8 cellular contexts compared by ENCODE assay signal in the genomic region with DNA sequence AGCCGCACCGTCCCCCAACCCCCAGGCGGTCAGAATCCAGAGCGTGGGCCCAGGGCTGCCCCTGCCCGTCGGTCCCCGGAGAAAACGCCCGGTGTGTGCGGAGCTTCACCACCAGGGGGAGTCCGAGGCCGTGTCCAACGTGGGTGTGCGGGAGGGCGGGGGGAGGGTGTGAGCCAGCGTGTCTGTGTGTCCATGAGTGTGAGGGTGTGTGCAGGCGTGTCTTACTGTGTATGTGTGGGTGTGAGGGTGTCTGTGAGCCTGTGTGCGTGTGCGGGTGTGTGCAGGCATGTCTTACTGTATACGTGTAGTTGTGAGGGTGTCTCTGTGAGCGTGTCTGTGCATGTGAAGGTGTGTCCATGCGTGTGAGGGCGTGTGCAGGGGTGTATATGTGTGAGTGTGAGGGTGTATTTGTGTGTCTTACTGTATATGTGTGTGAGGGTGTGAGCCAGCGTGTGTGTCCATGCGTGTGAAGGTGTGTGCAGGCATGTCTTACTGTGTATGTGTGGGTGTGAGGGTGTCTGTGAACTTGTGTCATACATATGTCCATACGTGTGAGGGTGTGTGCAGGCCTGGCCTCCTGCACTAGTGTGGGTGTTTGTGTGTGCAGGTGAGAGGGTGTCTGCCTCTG. TPM values are rescaled to one million over a fixed set of nuclear protein-coding genes. Genes with fewer than 3 reads are reported as not detected.
A peak's percentile ranks its signal among the peaks of the same experiment; 100 is the strongest.
DNase-seq lines count a peak whose midpoint lies in the region; ATAC-seq and TF ChIP-seq lines count a peak whose summit lies in the region.

No MANE protein-coding gene starts in this region.

- peak overlapping the region; percentile 67 for H3K27ac Mint-ChIP-seq in activated B cell treated with CpG ODN at 0.5 μM for 24 hours
- no peak overlapping the region for H3K27ac Mint-ChIP-seq in MCF 10A (ENCODE audit: low read depth, unreplicated experiment)
- H3K27ac Mint-ChIP-seq in immature natural killer cell, result peak overlapping the region in 3 of 6 donors; percentile 2 to 57 (median 35)

- H3K9me3 Mint-ChIP-seq in activated B cell treated with CpG ODN at 0.5 μM for 24 hours, result peaks cover 5% of the 10 kb centered on the region
- peaks cover 8% of the 10 kb centered on the region for H3K9me3 Mint-ChIP-seq in MCF 10A (ENCODE audit: unreplicated experiment)
- H3K9me3 Mint-ChIP-seq in immature natural killer cell, result no peaks in the 10 kb centered on the region

- peak; percentile 49 for ATAC-seq in activated B cell treated with CpG ODN at 0.5 μM for 24 hours (ENCODE audit: low read depth)

- H3K4me1 Mint-ChIP-seq in activated B cell treated with CpG ODN at 0.5 μM for 24 hours (peaks cover 42% of the 10 kb centered on the region), MCF 10A (ENCODE audit: insufficient read depth, unreplicated experiment) (peaks cover 19% of the 10 kb centered on the region), immature natural killer cell (peaks cover 7 to 9% of the 10 kb centered on the region in 2 donors)

- BruUV-seq in MCF 10A (replicated peaks; lab: Mats Ljungman, UMichigan), result no TSS peak

- no peaks in the 10 kb centered on the region for H3K27me3 Mint-ChIP-seq in activated B cell treated with CpG ODN at 0.5 μM for 24 hours
- no peaks in the 10 kb centered on the region for H3K27me3 Mint-ChIP-seq in MCF 10A (ENCODE audit: insufficient read depth, unreplicated experiment)
- peaks cover 0 to 7% (median 1%) of the 10 kb centered on the region in 3 donors for H3K27me3 Mint-ChIP-seq in immature natural killer cell (ENCODE audit: low read depth in 3 of 3)

- H3K4me3 Mint-ChIP-seq in activated B cell treated with CpG ODN at 0.5 μM for 24 hours (no peak overlapping the region), MCF 10A (ENCODE audit: unreplicated experiment) (no peak overlapping the region), immature natural killer cell (no peak overlapping the region)

- CTCF ChIA-PET in activated B cell treated with CpG ODN at 0.5 μM for 24 hours (lab: Charles Lee), result interaction anchor here (0.7 to 2.3 kb wide), 10 partner anchors 102 to 308 kb away, joined by 3 to 42 read pairs (median 4); a partner anchor contains a TSS
- CTCF ChIA-PET in MCF 10A (lab: Yijun Ruan, JAX), result interaction anchor here (0.6 to 2.3 kb wide), 54 partner anchors 8 to 562 kb away, joined by 3 to 63 read pairs (median 4); no protein-coding TSS in a partner anchor

- H3K36me3 Mint-ChIP-seq in activated B cell treated with CpG ODN at 0.5 μM for 24 hours (ENCODE audit: low read depth) (no peaks in the 10 kb centered on the region), MCF 10A (ENCODE audit: insufficient read depth, unreplicated experiment) (no peaks in the 10 kb centered on the region), immature natural killer cell (no peaks in the 10 kb centered on the region)

- intact Hi-C loops in activated B cell treated with CpG ODN at 0.5 μM for 24 hours (cut with micrococcal nuclease), result loop anchor here (1.0 to 5.0 kb wide), 4 partner anchors 102 to 308 kb away; no protein-coding TSS in a partner anchor
- intact Hi-C loops in MCF 10A (cut with micrococcal nuclease), result loop anchor here (1.0 to 5.0 kb wide), 3 partner anchors 102 to 291 kb away; no protein-coding TSS in a partner anchor

- no peak overlapping the region for H3K4me3 ChIP-seq in GM12875 (ENCODE audit: low read depth, low read length)

- POLR2A ChIA-PET in activated B cell treated with CpG ODN at 0.5 μM for 24 hours (lab: Charles Lee) (interaction anchor here (0.6 to 1.0 kb wide), 7 partner anchors 111 to 325 kb away, joined by 3 to 11 read pairs (median 5); a partner anchor contains a TSS), MCF 10A (lab: Yijun Ruan, JAX) (interaction anchor here (1.0 to 1.3 kb wide), 3 partner anchors 103 to 203 kb away, joined by 3 to 5 read pairs (median 5); no protein-coding TSS in a partner anchor)

- TF ChIP-seq CTCF in GM12875 (IDR thresholded peaks at IDR 0.05; ENCODE audit: borderline replicate concordance, insufficient read depth, low read depth, low read length) (peak; percentile 93), activated B cell treated with CpG ODN at 0.5 μM for 24 hours (IDR thresholded peaks at IDR 0.05) (peak; percentile 33), MCF 10A (IDR thresholded peaks at IDR 0.05; ENCODE audit: unreplicated experiment) (peak; percentile 83)

- DNase-seq in NCI-H2029 treated with DMSO at 0.1 percent for 48 hours (lab: John Stamatoyannopoulos, UW), result peak; percentile 14
- peak; percentile 77 for DNase-seq in activated B cell treated with CpG ODN at 0.5 μM for 24 hours
- peak; percentile 63 for DNase-seq in MCF 10A (ENCODE audit: unreplicated experiment)
- DNase-seq in immature natural killer cell, result peak; percentile 64 to 68 (median 68)
- DNase-seq in stimulated activated CD4-positive, alpha-beta T cell treated with anti-CD3 and anti-CD28 coated beads, Interleukin-1b, Interleukin-23, amount 100 ng/mL, for 1 hour (ENCODE audit: low read depth in 2 of 2), result peak; percentile 63 to 80
- no peak for DNase-seq in T1000 (lab: John Stamatoyannopoulos, UW)
- no peak for DNase-seq in GOT3 (lab: John Stamatoyannopoulos, UW)

RNA-seq across cellular contexts. Expression of a gene that starts 24.6 kb away (rescaled TPM):
- not detected in 2 replicates for total RNA-seq in activated B cell treated with CpG ODN at 0.5 μM for 24 hours
- not detected in 2 replicates for total RNA-seq in MCF 10A (2022)
- not detected for polyA plus RNA-seq in immature natural killer cell

Comparison
In these comparisons a context has a peak if more than half of its experiments do, and no peak if none do; other contexts are left out.
1. CTCF ChIP-seq: peak in every context shown above with its lines; median percentile 93 in GM12875; 83 in MCF 10A; 33 in activated B cell treated with CpG ODN at 0.5 μM for 24 hours.
2. DNase-seq: peak in NCI-H2029 treated with DMSO at 0.1 percent for 48 hours (single experiment), activated B cell treated with CpG ODN at 0.5 μM for 24 hours (single experiment), MCF 10A (single experiment), immature natural killer cell (3 of 3) and stimulated activated CD4-positive, alpha-beta T cell treated with anti-CD3 and anti-CD28 coated beads, Interleukin-1b, Interleukin-23, amount 100 ng/mL, for 1 hour (2 of 2); none in T1000 (single experiment) and GOT3 (single experiment).